8 cellular contexts compared by ENCODE assay signal in genomic region chr19:6423499-6424189, GRCh38. TPM values are rescaled to one million over a fixed set of nuclear protein-coding genes. Genes with fewer than 3 reads are reported as not detected.
DNase-seq lines count a peak whose midpoint lies in the region; ATAC-seq and TF ChIP-seq lines count a peak whose summit lies in the region.

No MANE protein-coding gene starts in this region.

- peak overlapping the region; percentile 60 for H3K4me2 ChIP-seq in SU-DHL-6 (ENCODE audit: low read depth, low read length, poor library complexity, severe bottlenecking)

- no peaks in the 10 kb centered on the region; the same call in 1 of the 2 replicates for H3F3A ChIP-seq in SU-DHL-6 (ENCODE audit: insufficient read depth)

- TSS peak; percentile 43 for BruUV-seq in A673 (replicated peaks; lab: Mats Ljungman, UMichigan)

- H3K79me2 ChIP-seq in SU-DHL-6 (ENCODE audit: insufficient read depth, low read length) = peaks cover 49% of the 10 kb centered on the region

- no peak for ATAC-seq in lung (ENCODE audit: insufficient read depth, low FRiP score)
- ATAC-seq in GM18861 (IDR thresholded peaks at IDR 0.05; ENCODE audit: unreplicated experiment) = no peak

- H3K9ac ChIP-seq in SU-DHL-6 (ENCODE audit: low read length) = peak overlapping the region; percentile 81

- H3K36me3 ChIP-seq in A673 (ENCODE audit: insufficient read depth, low read length, poor library complexity, severe bottlenecking) (peaks cover 43% of the 10 kb centered on the region), SU-DHL-6 (ENCODE audit: low read length) (peaks cover 3% of the 10 kb centered on the region; the same call in 1 of the 2 replicates), lung (ENCODE audit: control insufficient read depth in 2 of 2, insufficient read depth in 2 of 2, low read length in 2 of 2) (peaks cover 0 to 31% of the 10 kb centered on the region in 2 donors), stomach (peaks cover 31 to 37% (median 36%) of the 10 kb centered on the region in 4 donors)

- POLR2A ChIA-PET in A673 (lab: Charles Lee; ENCODE audit: low non-redundant PET) = no interaction called here

- peak overlapping the region; percentile 86 for H3K27ac ChIP-seq in A673 (ENCODE audit: low read depth, low read length, poor library complexity, severe bottlenecking)
- peak overlapping the region; percentile 33 for H3K27ac ChIP-seq in SU-DHL-6 (ENCODE audit: low read depth, low read length)
- H3K27ac ChIP-seq in lung (ENCODE audit: low read depth in 1 of 2, low read length in 1 of 2) = peak overlapping the region; percentile 21 to 35
- peak overlapping the region in 4 of 5 donors; percentile 73 to 84 (median 78) for H3K27ac ChIP-seq in stomach

- no peaks in the 10 kb centered on the region for H3K9me2 ChIP-seq in SU-DHL-6 (replicated peaks; ENCODE audit: insufficient read depth, low read length)

- H3K9me3 ChIP-seq in A673 (ENCODE audit: low read depth, low read length, poor library complexity, severe bottlenecking) (no peaks in the 10 kb centered on the region), SU-DHL-6 (ENCODE audit: insufficient read depth, low read length) (no peaks in the 10 kb centered on the region), lung (ENCODE audit: control insufficient read depth in 2 of 2, insufficient read depth in 1 of 2, low read length in 1 of 2) (no peaks in the 10 kb centered on the region), stomach (no peaks in the 10 kb centered on the region)

- TF ChIP-seq EP300 in stomach (IDR thresholded peaks at IDR 0.05) = no peak

- H3K4me3 ChIP-seq in A673 (ENCODE audit: low read depth, low read length, poor library complexity, severe bottlenecking) (peak overlapping the region; percentile 99), SU-DHL-6 (ENCODE audit: insufficient read depth, low read length, poor library complexity, severe bottlenecking) (peak overlapping the region; percentile 62), lung (peak overlapping the region; percentile 67), stomach (peak overlapping the region; percentile 84 to 92 (median 86))

- intact Hi-C loops in A673 (cut with micrococcal nuclease; ENCODE audit: unreplicated experiment) = loop anchor here (5.0 kb wide), 1 partner anchor 51 kb away; the partner anchor contains the start of gene ALKBH7
- intact Hi-C loops in stomach (cut with DNase I; ENCODE audit: low total_unique reads) = no loop called here

- no peak for TF ChIP-seq POLR2A in stomach (IDR thresholded peaks at IDR 0.05)

- H4K20me1 ChIP-seq in SU-DHL-6 (ENCODE audit: low read depth, low read length) = peaks cover 18% of the 10 kb centered on the region; the same call in 1 of the 2 replicates

- H3K4me1 ChIP-seq in A673 (ENCODE audit: insufficient read depth, low read length, poor library complexity, severe bottlenecking) (peaks cover 14% of the 10 kb centered on the region), lung (ENCODE audit: control insufficient read depth in 2 of 2, insufficient read depth in 2 of 2, low read length in 2 of 2) (peaks cover 0 to 15% of the 10 kb centered on the region in 2 donors), stomach (peaks cover 15 to 42% (median 35%) of the 10 kb centered on the region in 4 donors)

- CTCF ChIA-PET in A673 (lab: Charles Lee) = no interaction called here

- 0 to 1% methylated on average over 20 of the region's 20 CpGs for WGBS in lung, 2 donors
- 0 to 2% (median 1%) methylated on average over 13 to 20 of the region's 20 CpGs for WGBS in stomach, 5 donors

- DNase-seq in A673 (ENCODE audit: low spot score) = peak; percentile 61
- DNase-seq in GM19238 (ENCODE audit: insufficient read length, low spot score) = peak; percentile 64
- peak; percentile 17 for DNase-seq in dedifferentiated amniotic fluid mesenchymal stem cell (ENCODE audit: extremely low spot score)
- DNase-seq in lung (ENCODE audit: low spot score) = no peak
- no peak for DNase-seq in stomach
- DNase-seq in mesenteric fat pad (ENCODE audit: low spot score) = no peak

- no peak overlapping the region for H2AFZ ChIP-seq in SU-DHL-6 (ENCODE audit: low read depth, low read length, severe bottlenecking)

- TF ChIP-seq CTCF in A673 (conservative IDR thresholded peaks at IDR 0.05; ENCODE audit: low read depth, low read length) (no peak), SU-DHL-6 (IDR thresholded peaks at IDR 0.05; ENCODE audit: insufficient read depth, low read length, poor library complexity, severe bottlenecking) (no peak), lung (IDR thresholded peaks at IDR 0.05; ENCODE audit: control extremely low read depth, extremely low read depth) (no peak), stomach (IDR thresholded peaks at IDR 0.05) (no peak)

- H3K27me3 ChIP-seq in A673 (replicated peaks; ENCODE audit: insufficient read depth, low read depth, low read length, poor library complexity) = no peaks in the 10 kb centered on the region
- no peaks in the 10 kb centered on the region for H3K27me3 ChIP-seq in SU-DHL-6 (ENCODE audit: low read length)
- H3K27me3 ChIP-seq in lung (ENCODE audit: control insufficient read depth, insufficient read depth) = no peaks in the 10 kb centered on the region
- no peaks in the 10 kb centered on the region for H3K27me3 ChIP-seq in stomach

RNA-seq across cellular contexts. Expression of gene KHSRP, which starts 1.0 kb away (rescaled TPM):
- total RNA-seq in A673 (2021) = 649 and 671 TPM in 2 replicates
- 100 to 1,000 TPM; 157 to 204 TPM for total RNA-seq in lung
- polyA plus RNA-seq in lung = 100 to 1,000 TPM; 116 to 126 TPM
- total RNA-seq in stomach = 100 to 1,000 TPM; 111 to 130 (median 112) TPM
- polyA plus RNA-seq in stomach = 100 to 1,000 TPM in 1 of 3 donors, 10 to 100 TPM in 2; 49.1 to 103 (median 79.3) TPM
- total RNA-seq in mesenteric fat pad = 168 TPM

RNA-seq across cellular contexts. Expression of gene SLC25A41, which starts 9.9 kb away (rescaled TPM):
- 0.39 and 0.44 TPM in 2 replicates for total RNA-seq in A673 (2021)
- under 1 TPM in 1 of 2 donors, not detected in 1; 0.28 TPM for total RNA-seq in lung
- under 1 TPM; 0.10 to 0.43 TPM for polyA plus RNA-seq in lung
- 1 to 10 TPM in 1 of 5 donors, not detected in 4; 4.9 TPM for total RNA-seq in stomach
- polyA plus RNA-seq in stomach = under 1 TPM in 1 of 3 donors, not detected in 2; 0.80 TPM
- not detected for total RNA-seq in mesenteric fat pad

RNA-seq across cellular contexts. Expression of gene GTF2F1, which starts 30.7 kb away (rescaled TPM):
- total RNA-seq in A673 (2021) = 100 and 106 TPM in 2 replicates
- 10 to 100 TPM; 45.4 to 53.5 TPM for total RNA-seq in lung
- 10 to 100 TPM; 47.1 to 49.4 TPM for polyA plus RNA-seq in lung
- 10 to 100 TPM in 4 of 5 donors, 1 to 10 TPM in 1; 9.8 to 46.7 (median 22.8) TPM for total RNA-seq in stomach
- 10 to 100 TPM; 34.4 to 62.8 (median 41.7) TPM for polyA plus RNA-seq in stomach
- total RNA-seq in mesenteric fat pad = 39.1 TPM

RNA-seq across cellular contexts. Expression of gene SLC25A23, which starts 35.9 kb away (rescaled TPM):
- total RNA-seq in A673 (2021) (39.9 and 56.0 TPM in 2 replicates), lung (10 to 100 TPM; 44.9 to 49.5 TPM), stomach (100 to 1,000 TPM in 1 of 5 donors, 10 to 100 TPM in 4; 20.7 to 191 (median 60.1) TPM), mesenteric fat pad (21.5 TPM)
- polyA plus RNA-seq in lung (10 to 100 TPM; 15.7 to 44.0 TPM), stomach (10 to 100 TPM; 30.8 to 42.5 (median 34.2) TPM)

RNA-seq across cellular contexts. Expression of gene CRB3, which starts 40.4 kb away (rescaled TPM):
- total RNA-seq in A673 (2021) (not detected in 2 replicates), lung (10 to 100 TPM; 22.5 to 55.1 TPM), stomach (100 to 1,000 TPM in 1 of 5 donors, 10 to 100 TPM in 3, 1 to 10 TPM in 1; 7.6 to 203 (median 46.1) TPM), mesenteric fat pad (not detected)
- polyA plus RNA-seq in lung (10 to 100 TPM; 51.0 to 81.8 TPM), stomach (10 to 100 TPM; 34.3 to 66.6 (median 51.9) TPM)

Comparison
In these comparisons a context has a peak if more than half of its experiments do, and no peak if none do; other contexts are left out.
1. DNase-seq: peak in A673 (single experiment), GM19238 (single experiment) and dedifferentiated amniotic fluid mesenchymal stem cell (single experiment); none in lung (single experiment), stomach (single experiment) and mesenteric fat pad (single experiment).
2. H3K27ac ChIP-seq: peak in every context shown above with its lines; median percentile 86 in A673; 78 in stomach; 33 in SU-DHL-6; 28 in lung.
3. Peak in every context shown above with its lines, with median percentiles within 50 percentile points of each other: H3K4me3 ChIP-seq.